Comparison of ENCODE assay signal across 20 cellular contexts in genomic region chr16:67543582-67543981, GRCh38. TPM values are rescaled to one million over a fixed set of nuclear protein-coding genes. Genes with fewer than 3 reads are reported as not detected.
DNase-seq lines count a peak whose midpoint lies in the region; ATAC-seq, FAIRE-seq and TF ChIP-seq lines count a peak whose summit lies in the region.
"Had no signal": no experiment of that assay in that cellular context is flagged by ENCODE, and none has a peak within 500 bp of the region (broad histone marks: within the 10 kb centered on the region; RNA-seq: fewer than 3 reads in every experiment).

No MANE protein-coding gene starts in this region.

- H3K4me3 ChIP-seq in Karpas-422 (ENCODE audit: low read length): no peak overlapping the region
- H3K4me3 ChIP-seq: ascending aorta, sigmoid colon, stomach, upper lobe of right lung had no signal

- no peaks in the 10 kb centered on the region for H3K9me2 ChIP-seq in Karpas-422 (replicated peaks; ENCODE audit: insufficient read depth, low read length)

- H3K4me1 ChIP-seq in Karpas-422 (ENCODE audit: low read length): peaks cover 23% of the 10 kb centered on the region

- no peak for FAIRE-seq in GM12891 (lab: Jason Lieb, UNC)
- FAIRE-seq: islet of Langerhans had no signal

- no peak for TF ChIP-seq CTCF in neural crest cell (conservative IDR thresholded peaks at IDR 0.05)

- H3K9me3 ChIP-seq in Karpas-422 (ENCODE audit: low read length): no peaks in the 10 kb centered on the region
- H3K9me3 ChIP-seq: ascending aorta, sigmoid colon, stomach, upper lobe of right lung had no signal

- no peak overlapping the region for H3K27ac ChIP-seq in Karpas-422 (ENCODE audit: low read length)
- H3K27ac ChIP-seq: ascending aorta, sigmoid colon, stomach, upper lobe of right lung had no signal

- no peaks in the 10 kb centered on the region for H3K9me3 Mint-ChIP-seq in T-helper 2 cell treated with Interferon-gamma antibody and Interleukin-4, amounts not matched to agents 5 μg/mL and 100 μg/mL, for 36 hours
- no peaks in the 10 kb centered on the region for H3K9me3 Mint-ChIP-seq in central memory CD8-positive, alpha-beta T cell
- no peaks in the 10 kb centered on the region for H3K9me3 Mint-ChIP-seq in neural crest cell

- peaks cover 11% of the 10 kb centered on the region; the same call in 1 of the 2 replicates for H4K20me1 ChIP-seq in Karpas-422 (ENCODE audit: insufficient read depth, low read depth, low read length)

- H3K27ac Mint-ChIP-seq in T-helper 2 cell treated with Interferon-gamma antibody and Interleukin-4, amounts not matched to agents 5 μg/mL and 100 μg/mL, for 36 hours: peak overlapping the region; percentile 19
- peak overlapping the region; percentile 26 for H3K27ac Mint-ChIP-seq in central memory CD8-positive, alpha-beta T cell (ENCODE audit: low read depth)
- no peak overlapping the region for H3K27ac Mint-ChIP-seq in neural crest cell (ENCODE audit: unreplicated experiment)

- H3K27me3 ChIP-seq in Karpas-422 (ENCODE audit: low read length): no peaks in the 10 kb centered on the region
- H3K27me3 ChIP-seq: ascending aorta, sigmoid colon, stomach, upper lobe of right lung had no signal

- no peaks in the 10 kb centered on the region for H3K36me3 ChIP-seq in Karpas-422 (ENCODE audit: insufficient read depth, low read length)

- DNase-seq in T-helper 2 cell treated with Interferon-gamma antibody and Interleukin-4, amounts not matched to agents 5 μg/mL and 100 μg/mL, for 36 hours (ENCODE audit: low spot score): no peak
- no peak for DNase-seq in T-helper 2 cell
- no peak for DNase-seq in central memory CD8-positive, alpha-beta T cell (ENCODE audit: low spot score in 2 of 2)
- no peak for DNase-seq in neural crest cell (ENCODE audit: low read depth, low spot score)
- DNase-seq in GM12891 (ENCODE audit: insufficient read length, low spot score): no peak
- no peak for DNase-seq in Karpas-422
- no peak for DNase-seq in SHP77 (lab: John Stamatoyannopoulos, UW)
- DNase-seq: activated CD4-positive, alpha-beta T cell treated with anti-CD3 and anti-CD28 coated beads for 1 hour; activated CD8-positive, alpha-beta memory T cell treated with anti-CD3 and anti-CD28 coated beads, Interleukin-2, amount 50 U/mL, for 48 hours; GF-D8; IMR-90; mammary epithelial cell; NCI-H1694; OCI-M1; sigmoid colon; stomach had no signal

- no peak for ATAC-seq in central memory CD8-positive, alpha-beta T cell (replicated peaks; ENCODE audit: extremely low read depth, poor library complexity, severe bottlenecking)
- ATAC-seq: upper lobe of right lung had no signal

- peak; percentile 26 for TF ChIP-seq POLR2A in GM19193 (IDR thresholded peaks at IDR 0.05; ENCODE audit: extremely low read depth, insufficient read depth, insufficient read length)
- no peak for TF ChIP-seq POLR2A in GM12891 (IDR thresholded peaks at IDR 0.05; ENCODE audit: low read depth, low read length)

- H3K27me3 Mint-ChIP-seq in T-helper 2 cell treated with Interferon-gamma antibody and Interleukin-4, amounts not matched to agents 5 μg/mL and 100 μg/mL, for 36 hours (ENCODE audit: low read depth): no peaks in the 10 kb centered on the region
- no peaks in the 10 kb centered on the region for H3K27me3 Mint-ChIP-seq in central memory CD8-positive, alpha-beta T cell
- H3K27me3 Mint-ChIP-seq in neural crest cell (ENCODE audit: low read depth): peaks cover 15% of the 10 kb centered on the region

- H3K79me2 ChIP-seq in Karpas-422 (ENCODE audit: low read length): no peaks in the 10 kb centered on the region

- peaks cover 36% of the 10 kb centered on the region for H3K4me1 Mint-ChIP-seq in T-helper 2 cell treated with Interferon-gamma antibody and Interleukin-4, amounts not matched to agents 5 μg/mL and 100 μg/mL, for 36 hours (ENCODE audit: low read depth)
- peaks cover 53% of the 10 kb centered on the region for H3K4me1 Mint-ChIP-seq in central memory CD8-positive, alpha-beta T cell
- H3K4me1 Mint-ChIP-seq in neural crest cell: peaks cover 14% of the 10 kb centered on the region

- peaks cover 10% of the 10 kb centered on the region for H3K36me3 Mint-ChIP-seq in T-helper 2 cell treated with Interferon-gamma antibody and Interleukin-4, amounts not matched to agents 5 μg/mL and 100 μg/mL, for 36 hours (ENCODE audit: low read depth)
- H3K36me3 Mint-ChIP-seq in central memory CD8-positive, alpha-beta T cell (ENCODE audit: insufficient read depth): peaks cover 25% of the 10 kb centered on the region
- peaks cover 10% of the 10 kb centered on the region for H3K36me3 Mint-ChIP-seq in neural crest cell (ENCODE audit: low read depth)

- no peak overlapping the region for H3K4me2 ChIP-seq in Karpas-422 (ENCODE audit: low read depth, low read length, poor library complexity, severe bottlenecking)

- no peak overlapping the region for H2AFZ ChIP-seq in Karpas-422 (ENCODE audit: low read length)

- H3K9ac ChIP-seq in Karpas-422 (ENCODE audit: low read length): no peak overlapping the region

- no peak overlapping the region for H3K4me3 Mint-ChIP-seq in T-helper 2 cell treated with Interferon-gamma antibody and Interleukin-4, amounts not matched to agents 5 μg/mL and 100 μg/mL, for 36 hours
- H3K4me3 Mint-ChIP-seq in central memory CD8-positive, alpha-beta T cell: no peak overlapping the region
- H3K4me3 Mint-ChIP-seq in neural crest cell: peak overlapping the region; percentile 41

TF ChIP-seq in GM12891, 5 proteins besides CTCF, POLR2A, EP300 and RAD21:
- TF ChIP-seq POU2F2 (IDR thresholded peaks at IDR 0.05; ENCODE audit: low read depth, low read length) (no peak), SPI1 (IDR thresholded peaks at IDR 0.05; ENCODE audit: low read depth, low read length) (no peak), PAX5 (IDR thresholded peaks at IDR 0.05; ENCODE audit: insufficient read depth, low read length, severe bottlenecking) (no peak), TAF1 (IDR thresholded peaks at IDR 0.05; ENCODE audit: low read depth, low read length) (no peak), POLR2AphosphoS5 (IDR thresholded peaks at IDR 0.05; ENCODE audit: low read depth, low read length) (no peak; the same call in 1 of the 2 replicates)

RNA-seq across cellular contexts. Expression of gene RIPOR1, which starts 15.0 kb away (rescaled TPM):
- 60.6 and 65.7 TPM in 2 replicates for total RNA-seq in neural crest cell
- polyA plus RNA-seq in GM12891 (2012; ENCODE audit: low read depth, missing spikeins): 11.4 TPM
- 1.3 and 2.9 TPM in 2 replicates for total RNA-seq in Karpas-422 (2014; rRNA removed; shearing (Covaris generic); ENCODE audit: low replicate concordance)

RNA-seq across cellular contexts. Expression of gene CTCF, which starts 18.7 kb away (rescaled TPM):
- 78.8 and 79.8 TPM in 2 replicates for total RNA-seq in neural crest cell
- 21.2 TPM for polyA plus RNA-seq in GM12891 (2012; ENCODE audit: low read depth, missing spikeins)
- total RNA-seq in Karpas-422 (2014; rRNA removed; shearing (Covaris generic); ENCODE audit: low replicate concordance): 29.5 and 36.0 TPM in 2 replicates

Comparison
In these comparisons a context has a peak if more than half of its experiments do, and no peak if none do; other contexts are left out.
1. RNA of gene RIPOR1, which starts 15.0 kb away (total RNA-seq): 60.6 to 65.7 TPM in neural crest cell; 1.3 to 2.9 TPM in Karpas-422; every median in the first group is over 10 times any median in the second.